ENCODE assay signal across 18 cellular contexts in genomic region chr2:109721626-109722025, GRCh38.
A peak's percentile ranks its signal among the peaks of the same experiment; 100 is the strongest.
DNase-seq lines count a peak whose midpoint lies in the region; ATAC-seq, FAIRE-seq and TF ChIP-seq lines count a peak whose summit lies in the region.
"Had no signal": no experiment of that assay in that cellular context is flagged by ENCODE, and none has a peak within 500 bp of the region (broad histone marks: within the 10 kb centered on the region; RNA-seq: fewer than 3 reads in every experiment).

No MANE protein-coding gene starts in this region.

- no peak for ATAC-seq in body of pancreas
- ATAC-seq: HCT116 had no signal

- no peak overlapping the region for H3K4me3 Mint-ChIP-seq in MCF 10A (ENCODE audit: unreplicated experiment)
- H3K4me3 Mint-ChIP-seq: IgD-negative memory B cell had no signal

- H3K79me2 ChIP-seq in keratinocyte (ENCODE audit: control insufficient read depth, insufficient read depth, low read length) = no peaks in the 10 kb centered on the region

- no peaks in the 10 kb centered on the region for H3K36me3 Mint-ChIP-seq in MCF 10A (ENCODE audit: insufficient read depth, unreplicated experiment)

- no peaks in the 10 kb centered on the region for H3K27me3 Mint-ChIP-seq in MCF 10A (ENCODE audit: insufficient read depth, unreplicated experiment)

- no peak overlapping the region for H3K27ac Mint-ChIP-seq in MCF 10A (ENCODE audit: low read depth, unreplicated experiment)
- H3K27ac Mint-ChIP-seq: IgD-negative memory B cell had no signal

- H3K36me3 ChIP-seq in breast epithelium = no peaks in the 10 kb centered on the region
- no peaks in the 10 kb centered on the region for H3K36me3 ChIP-seq in keratinocyte (ENCODE audit: control insufficient read depth in 2 of 2, extremely low read depth in 1 of 2, insufficient read depth in 2 of 2, low read length in 2 of 2)
- no peaks in the 10 kb centered on the region for H3K36me3 ChIP-seq in body of pancreas (replicated peaks in 1 of 2; ENCODE audit: insufficient read depth in 1 of 2, low read depth in 2 of 2)

- H3K9me3 ChIP-seq in breast epithelium = no peaks in the 10 kb centered on the region
- H3K9me3 ChIP-seq in keratinocyte (ENCODE audit: control insufficient read depth, low read depth, low read length) = no peaks in the 10 kb centered on the region
- no peaks in the 10 kb centered on the region for H3K9me3 ChIP-seq in body of pancreas

- no peaks in the 10 kb centered on the region for H3K9me1 ChIP-seq in keratinocyte (ENCODE audit: control insufficient read depth, extremely low read depth, insufficient read depth, low read length)

- BruUV-seq in MCF 10A (replicated peaks; lab: Mats Ljungman, UMichigan) = no TSS peak

- peak overlapping the region; percentile 83 for H3K4me2 ChIP-seq in keratinocyte (ENCODE audit: control insufficient read depth, extremely low read depth, insufficient read depth, low read depth, low read length)

- H3K9me3 Mint-ChIP-seq in MCF 10A (ENCODE audit: unreplicated experiment) = peaks cover 7% of the 10 kb centered on the region

- peak overlapping the region; percentile 70 for H2AFZ ChIP-seq in keratinocyte (ENCODE audit: control insufficient read depth, low read length)
- H2AFZ ChIP-seq: GM23248 had no signal

- H3K4me3 ChIP-seq in breast epithelium (no peak overlapping the region), keratinocyte (ENCODE audit: control insufficient read depth in 2 of 3, extremely low read depth in 1 of 3, insufficient read depth in 2 of 3, low read depth in 1 of 3, low read length in 3 of 3) (peak overlapping the region in 1 of 3 experiments; percentile 57), body of pancreas (no peak overlapping the region)
- H3K4me3 ChIP-seq: GM23248 had no signal

- H4K20me1 ChIP-seq in keratinocyte (ENCODE audit: control insufficient read depth, extremely low read depth, insufficient read depth, low read length) = no peaks in the 10 kb centered on the region

- no peak for FAIRE-seq in keratinocyte (lab: Jason Lieb, UNC)
- FAIRE-seq: A204.1, GM19239 had no signal

- H3K27ac ChIP-seq in breast epithelium = peak overlapping the region; percentile 72 to 73
- H3K27ac ChIP-seq in keratinocyte (ENCODE audit: control insufficient read depth, insufficient read depth, low read length) = peak overlapping the region; percentile 66
- H3K27ac ChIP-seq in body of pancreas = no peak overlapping the region
- H3K27ac ChIP-seq: GM23248 had no signal

- DNase-seq in breast epithelium (ENCODE audit: low spot score in 2 of 2) = peak in 1 of 2 donors; percentile 35
- no peak for DNase-seq in MCF 10A (ENCODE audit: unreplicated experiment)
- no peak for DNase-seq in keratinocyte (ENCODE audit: low read depth, low spot score)
- peak; percentile 61 for DNase-seq in posterior vena cava (ENCODE audit: low spot score)
- DNase-seq in ureter (ENCODE audit: low spot score) = peak; percentile 28
- no peak for DNase-seq in body of pancreas
- no peak for DNase-seq in cortex of kidney (lab: John Stamatoyannopoulos, UW)
- no peak for DNase-seq in NCI-H82 (lab: John Stamatoyannopoulos, UW)
- DNase-seq: DMS53, GM23248, NCI-H1417, NCI-H1930, NCI-H2171 treated with DMSO at 0.1 percent for 48 hours, NCI-H510A had no signal

- H3K4me1 Mint-ChIP-seq in MCF 10A (ENCODE audit: insufficient read depth, unreplicated experiment) = no peaks in the 10 kb centered on the region
- H3K4me1 Mint-ChIP-seq: IgD-negative memory B cell had no signal

- TF ChIP-seq POLR2A in breast epithelium (IDR thresholded peaks at IDR 0.05) = no peak
- TF ChIP-seq POLR2A in body of pancreas (IDR thresholded peaks at IDR 0.05) = no peak

- no peaks in the 10 kb centered on the region for H3K4me1 ChIP-seq in breast epithelium
- H3K4me1 ChIP-seq in keratinocyte (ENCODE audit: control insufficient read depth, extremely low read depth, insufficient read depth, low read length) = peaks cover 24% of the 10 kb centered on the region
- H3K4me1 ChIP-seq in body of pancreas = peaks cover 1% of the 10 kb centered on the region

- peak overlapping the region; percentile 2 for H3K9ac ChIP-seq in keratinocyte (ENCODE audit: control insufficient read depth, extremely low read depth, insufficient read depth, low read length)
- H3K9ac ChIP-seq: GM23248 had no signal

- H3K27me3 ChIP-seq in breast epithelium = no peaks in the 10 kb centered on the region
- no peaks in the 10 kb centered on the region for H3K27me3 ChIP-seq in keratinocyte (ENCODE audit: control insufficient read depth, extremely low read depth, insufficient read depth, low read length)
- H3K27me3 ChIP-seq in body of pancreas = no peaks in the 10 kb centered on the region

- 57 to 67% methylated on average over 7 to 8 of the region's 8 CpGs for WGBS in body of pancreas, 2 donors

- POLR2A ChIA-PET in MCF 10A (lab: Yijun Ruan, JAX) = interaction anchor here (0.6 kb wide), 1 partner anchor 21 kb away, joined by 3 read pairs; no protein-coding TSS in a partner anchor

- dilution Hi-C loops in keratinocyte (cut with MboI; ENCODE audit: extremely low pct_ligation_motif_present, low sequenced_read_pairs) = no loop called here

- CTCF ChIA-PET in MCF 10A (lab: Yijun Ruan, JAX) = interaction anchor here (0.7 to 1.2 kb wide), 3 partner anchors 14 to 176 kb away, joined by 3 read pairs; no protein-coding TSS in a partner anchor

- TF ChIP-seq CTCF in breast epithelium (IDR thresholded peaks at IDR 0.05) = no peak
- TF ChIP-seq CTCF in MCF 10A (IDR thresholded peaks at IDR 0.05; ENCODE audit: unreplicated experiment) = no peak
- TF ChIP-seq CTCF in keratinocyte (optimal IDR thresholded peaks at IDR 0.05 in 1 of 3, IDR thresholded peaks at IDR 0.05 in 1 of 3, conservative IDR thresholded peaks at IDR 0.05 in 1 of 3; ENCODE audit: extremely low read depth in 1 of 3, insufficient read depth in 2 of 3, low read length in 3 of 3) = no peak
- TF ChIP-seq CTCF in body of pancreas (IDR thresholded peaks at IDR 0.05) = no peak

- intact Hi-C loops in breast epithelium (cut with DNase I; ENCODE audit: low total_unique reads) = no loop called here
- intact Hi-C loops in MCF 10A (cut with micrococcal nuclease) = no loop called here
- intact Hi-C loops in posterior vena cava (cut with DNase I) = loop anchor here in 1 of 2 donors (10.0 kb wide), 1 partner anchor 597 kb away; the partner anchor contains the start of gene SH3RF3
- intact Hi-C loops in body of pancreas (cut with DNase I) = no loop called here

Comparison
In these comparisons a context has a peak if more than half of its experiments do, and no peak if none do; other contexts are left out.
1. DNase-seq: peak in posterior vena cava (single experiment) and ureter (single experiment); none in MCF 10A (single experiment), keratinocyte (single experiment), body of pancreas (0 of 4), cortex of kidney (single experiment) and NCI-H82 (single experiment).
2. H3K27ac ChIP-seq: peak in breast epithelium (2 of 2) and keratinocyte (single experiment); none in body of pancreas (0 of 4).